7 cellular contexts compared by ENCODE assay signal in genomic region chr17:30645875-30646274, GRCh38.
A peak's percentile ranks its signal among the peaks of the same experiment; 100 is the strongest.
DNase-seq lines count a peak whose midpoint lies in the region; ATAC-seq, FAIRE-seq and TF ChIP-seq lines count a peak whose summit lies in the region.
"Not testable (repeated sequence)": the region's sequence is repeated elsewhere in the genome, so short reads cannot be mapped to it uniquely, and the experiment has no call there.

No MANE protein-coding gene starts in this region.

- intact Hi-C loops in K562 (cut with micrococcal nuclease) = not testable (repeated sequence)

- not testable (repeated sequence) for ATAC-seq in K562

- CTCF ChIA-PET in K562 (lab: Yijun Ruan, JAX; ENCODE audit: low intra/inter-chr PET ratio) = not testable (repeated sequence)

- not testable (repeated sequence) for H3K36me3 Mint-ChIP-seq in HFFc6 (ENCODE audit: low read depth); neural crest cell (ENCODE audit: low read depth)

- not testable (repeated sequence) for H3K4me2 ChIP-seq in K562 (ENCODE audit: insufficient read depth, low read length)

- not testable (repeated sequence) for H3K36me3 ChIP-seq in K562 (ENCODE audit: control insufficient read depth, insufficient read depth, low read length); iPS-20b (ENCODE audit: insufficient read depth, low read depth, low read length)

- H3K27me3 Mint-ChIP-seq in HFFc6 (ENCODE audit: insufficient read depth); neural crest cell (ENCODE audit: low read depth): not testable (repeated sequence)

- DNase-seq in EH (ENCODE audit: low read depth) (peak; percentile 41), HFFc6 (peak; percentile 7), NCI-H2227 (lab: John Stamatoyannopoulos, UW; ENCODE audit: unreplicated experiment) (peak; percentile 8), SK-N-DZ (ENCODE audit: low spot score) (peak; percentile 38), neural crest cell (ENCODE audit: low read depth, low spot score) (peak; percentile 30)
- DNase-seq in K562 (ENCODE audit: extremely low read depth in 1 of 4, low spot score in 3 of 4) = not testable (repeated sequence)

- TF ChIP-seq POLR2A in K562 (conservative IDR thresholded peaks at IDR 0.05) = not testable (repeated sequence)

- POLR2A ChIA-PET in K562 (lab: Yijun Ruan, JAX) = not testable (repeated sequence)

- H3K9me1 ChIP-seq in K562 (ENCODE audit: control insufficient read depth, insufficient read depth, low read length) = not testable (repeated sequence)

- H3K4me3 Mint-ChIP-seq in HFFc6 = not testable (repeated sequence)
- peak overlapping the region; percentile 61 for H3K4me3 Mint-ChIP-seq in neural crest cell

- FAIRE-seq in K562 (lab: Jason Lieb, UNC) = not testable (repeated sequence)

- H3K27ac ChIP-seq in K562 (ENCODE audit: extremely low read depth, low read depth, low read length) = not testable (repeated sequence)
- H3K27ac ChIP-seq in iPS-20b (ENCODE audit: low read length) = peak overlapping the region; percentile 36

- not testable (repeated sequence) for H3K27me3 ChIP-seq in K562 (ENCODE audit: control insufficient read depth in 2 of 2, insufficient read depth in 2 of 2, low read length in 2 of 2); iPS-20b (ENCODE audit: insufficient read depth, low read length)

- H3K9me3 ChIP-seq in K562 (replicated peaks; ENCODE audit: control insufficient read depth, insufficient read depth, low read depth, low read length); iPS-20b (ENCODE audit: insufficient read depth, low read depth, low read length): not testable (repeated sequence)

- in situ Hi-C loops in K562 (cut with MboI) = not testable (repeated sequence)

- H2AFZ ChIP-seq in K562 (ENCODE audit: low read depth, low read length) = not testable (repeated sequence)

- TF ChIP-seq RAD21 in K562 (CRISPR knock-in tag; conservative IDR thresholded peaks at IDR 0.05 in 1 of 2, IDR thresholded peaks at IDR 0.05 in 1 of 2) = not testable (repeated sequence)

- H3K4me3 ChIP-seq in K562; iPS-20b (ENCODE audit: low read length): not testable (repeated sequence)

- TF ChIP-seq EP300 in K562 (IDR thresholded peaks at IDR 0.05; ENCODE audit: low read length) = not testable (repeated sequence)

- WGBS in K562 (ENCODE audit: insufficient coverage, low coverage, missing lambda C conversion rate) = 21% methylated on average over 5 of the region's 7 CpGs

- BruUV-seq in K562 (replicated peaks; lab: Mats Ljungman, UMichigan) = not testable (repeated sequence)

- not testable (repeated sequence) for H3K9ac ChIP-seq in K562 (ENCODE audit: insufficient read depth in 1 of 2, low read depth in 2 of 2, low read length in 2 of 2); iPS-20b (ENCODE audit: low read depth, low read length)

- not testable (repeated sequence) for H3K4me1 ChIP-seq in K562 (replicated peaks in 1 of 2; ENCODE audit: control insufficient read depth in 2 of 2, insufficient read depth in 2 of 2, low read length in 2 of 2); iPS-20b (ENCODE audit: insufficient read depth, low read length)

- not testable (repeated sequence) for H3K9me3 Mint-ChIP-seq in HFFc6, neural crest cell

- not testable (repeated sequence) for H3K27ac Mint-ChIP-seq in HFFc6; neural crest cell (ENCODE audit: unreplicated experiment)

- H3K4me1 Mint-ChIP-seq in HFFc6 (ENCODE audit: low read depth) = not testable (repeated sequence)
- peaks cover 11% of the 10 kb centered on the region for H3K4me1 Mint-ChIP-seq in neural crest cell

- H4K20me1 ChIP-seq in K562 (replicated peaks; ENCODE audit: control insufficient read depth, insufficient read depth, low read length) = not testable (repeated sequence)

- TF ChIP-seq CTCF in HFFc6 (IDR thresholded peaks at IDR 0.05); K562 (IDR thresholded peaks at IDR 0.05 in 2 of 3, conservative IDR thresholded peaks at IDR 0.05 in 1 of 3; ENCODE audit: insufficient read depth in 2 of 3, low read depth in 1 of 3, low read length in 3 of 3); neural crest cell (conservative IDR thresholded peaks at IDR 0.05): not testable (repeated sequence)

- not testable (repeated sequence) for H3K79me2 ChIP-seq in K562 (ENCODE audit: control insufficient read depth, insufficient read depth, low read length)

TF ChIP-seq in K562, 482 proteins besides CTCF, POLR2A, EP300 and RAD21:
- TF ChIP-seq RFX1 (IDR thresholded peaks at IDR 0.05) (peak; percentile 87), PKNOX1 (IDR thresholded peaks at IDR 0.05) (peak; percentile 46; the same call in 1 of the 2 replicates)
